Comparison of ENCODE assay signal across 1 cellular context in the genomic region with DNA sequence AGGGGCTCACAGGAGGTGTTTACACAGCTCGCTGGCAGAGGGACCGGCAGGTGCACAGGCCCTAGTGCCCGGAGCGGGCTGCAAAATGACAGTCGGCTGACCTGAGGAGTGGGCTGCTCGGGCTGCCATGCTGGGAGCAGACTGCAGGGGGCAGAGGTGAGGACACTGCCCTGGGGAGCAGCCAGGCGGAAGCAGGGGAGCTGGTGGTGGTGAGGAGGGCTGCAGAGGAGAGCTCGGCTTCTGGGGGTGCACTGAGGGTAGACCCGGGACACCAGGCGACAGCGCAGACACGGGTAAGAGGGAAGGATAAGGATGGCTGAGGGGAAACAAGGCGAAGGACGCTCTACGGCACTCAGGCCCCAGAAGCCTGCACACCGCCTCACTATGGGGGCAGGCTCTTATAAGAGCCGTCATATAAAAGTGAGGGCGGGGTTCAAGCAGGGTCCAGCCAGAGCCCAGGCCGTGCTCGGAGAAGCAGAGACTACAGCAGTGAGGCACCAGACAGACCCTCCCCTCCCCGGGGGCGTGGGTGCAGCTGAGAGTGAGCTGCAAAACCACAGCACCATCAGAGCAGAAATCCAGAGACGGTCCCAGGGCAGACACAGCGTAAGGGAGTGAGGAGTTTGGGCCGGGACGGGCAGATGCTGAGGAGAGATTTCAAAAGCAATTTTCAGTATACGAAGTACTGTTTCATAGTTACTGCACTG.
TF ChIP-seq lines count a peak whose summit lies in the region.

No MANE protein-coding gene starts in this region.

TF ChIP-seq in GM12878, 131 proteins besides CTCF, POLR2A, EP300 and RAD21 (continued from another document):
- TF ChIP-seq FOXM1 (IDR thresholded peaks at IDR 0.05; ENCODE audit: low read depth, low read length): no peak
- 0 out of 3 replicates have a peak, but pooled peaks have one; percentile 48 for TF ChIP-seq POU2F2 (IDR thresholded peaks at IDR 0.05; ENCODE audit: borderline replicate concordance, low read depth, low read length)
- TF ChIP-seq TCF12 (IDR thresholded peaks at IDR 0.05; ENCODE audit: low read depth, low read length): 0 out of 2 replicates have a peak, but pooled peaks have one; percentile 29
- peak; percentile 49; the same call in 1 of the 2 replicates for TF ChIP-seq MLLT1 (IDR thresholded peaks at IDR 0.05)
- peak in 1 of 2 experiments; percentile 83; a peak in 2 of 3 replicates for TF ChIP-seq EGR1 (IDR thresholded peaks at IDR 0.05; ENCODE audit: borderline replicate concordance in 1 of 2, low read depth in 2 of 2, low read length in 2 of 2)
- 0 out of 2 replicates have a peak, but pooled peaks have one; percentile 41 for TF ChIP-seq NKRF (conservative IDR thresholded peaks at IDR 0.05)
- TF ChIP-seq, protein P1, sequence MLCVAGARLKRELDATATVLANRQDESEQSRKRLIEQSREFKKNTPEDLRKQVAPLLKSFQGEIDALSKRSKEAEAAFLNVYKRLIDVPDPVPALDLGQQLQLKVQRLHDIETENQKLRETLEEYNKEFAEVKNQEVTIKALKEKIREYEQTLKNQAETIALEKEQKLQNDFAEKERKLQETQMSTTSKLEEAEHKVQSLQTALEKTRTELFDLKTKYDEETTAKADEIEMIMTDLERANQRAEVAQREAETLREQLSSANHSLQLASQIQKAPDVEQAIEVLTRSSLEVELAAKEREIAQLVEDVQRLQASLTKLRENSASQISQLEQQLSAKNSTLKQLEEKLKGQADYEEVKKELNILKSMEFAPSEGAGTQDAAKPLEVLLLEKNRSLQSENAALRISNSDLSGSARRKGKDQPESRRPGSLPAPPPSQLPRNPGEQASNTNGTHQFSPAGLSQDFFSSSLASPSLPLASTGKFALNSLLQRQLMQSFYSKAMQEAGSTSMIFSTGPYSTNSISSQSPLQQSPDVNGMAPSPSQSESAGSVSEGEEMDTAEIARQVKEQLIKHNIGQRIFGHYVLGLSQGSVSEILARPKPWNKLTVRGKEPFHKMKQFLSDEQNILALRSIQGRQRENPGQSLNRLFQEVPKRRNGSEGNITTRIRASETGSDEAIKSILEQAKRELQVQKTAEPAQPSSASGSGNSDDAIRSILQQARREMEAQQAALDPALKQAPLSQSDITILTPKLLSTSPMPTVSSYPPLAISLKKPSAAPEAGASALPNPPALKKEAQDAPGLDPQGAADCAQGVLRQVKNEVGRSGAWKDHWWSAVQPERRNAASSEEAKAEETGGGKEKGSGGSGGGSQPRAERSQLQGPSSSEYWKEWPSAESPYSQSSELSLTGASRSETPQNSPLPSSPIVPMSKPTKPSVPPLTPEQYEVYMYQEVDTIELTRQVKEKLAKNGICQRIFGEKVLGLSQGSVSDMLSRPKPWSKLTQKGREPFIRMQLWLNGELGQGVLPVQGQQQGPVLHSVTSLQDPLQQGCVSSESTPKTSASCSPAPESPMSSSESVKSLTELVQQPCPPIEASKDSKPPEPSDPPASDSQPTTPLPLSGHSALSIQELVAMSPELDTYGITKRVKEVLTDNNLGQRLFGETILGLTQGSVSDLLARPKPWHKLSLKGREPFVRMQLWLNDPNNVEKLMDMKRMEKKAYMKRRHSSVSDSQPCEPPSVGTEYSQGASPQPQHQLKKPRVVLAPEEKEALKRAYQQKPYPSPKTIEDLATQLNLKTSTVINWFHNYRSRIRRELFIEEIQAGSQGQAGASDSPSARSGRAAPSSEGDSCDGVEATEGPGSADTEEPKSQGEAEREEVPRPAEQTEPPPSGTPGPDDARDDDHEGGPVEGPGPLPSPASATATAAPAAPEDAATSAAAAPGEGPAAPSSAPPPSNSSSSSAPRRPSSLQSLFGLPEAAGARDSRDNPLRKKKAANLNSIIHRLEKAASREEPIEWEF (IDR thresholded peaks at IDR 0.05; ENCODE audit: insufficient replicate concordance, low read depth, low read length): no peak
- peak; percentile 98 for TF ChIP-seq HDGF (IDR thresholded peaks at IDR 0.05)
- TF ChIP-seq IKZF1 (conservative IDR thresholded peaks at IDR 0.05): peak; percentile 29; the same call in 1 of the 2 replicates
- TF ChIP-seq SUPT20H (IDR thresholded peaks at IDR 0.05; ENCODE audit: borderline replicate concordance, control insufficient read depth, low read depth, low read length): no peak
- TF ChIP-seq BHLHE40 (IDR thresholded peaks at IDR 0.05; ENCODE audit: borderline replicate concordance in 1 of 2, low read depth in 2 of 2, low read length in 1 of 2): peak in 1 of 2 experiments; percentile 11; a peak in 2 of 4 replicates
- TF ChIP-seq MXI1 (IDR thresholded peaks at IDR 0.05; ENCODE audit: low read depth, low read length): peak; percentile 30; the same call in 1 of the 2 replicates
- no peak for TF ChIP-seq TBL1XR1 (IDR thresholded peaks at IDR 0.05; ENCODE audit: low read depth, low read length)
- TF ChIP-seq RUNX3 (IDR thresholded peaks at IDR 0.05; ENCODE audit: low read length): peak; percentile 86
